In genomic region chr2:46922606-46923005, GRCh38 we compare ENCODE assay signal across 26 cellular contexts. TPM values are rescaled to one million over a fixed set of nuclear protein-coding genes. Genes with fewer than 3 reads are reported as not detected.
DNase-seq lines count a peak whose midpoint lies in the region; ATAC-seq, FAIRE-seq and TF ChIP-seq lines count a peak whose summit lies in the region.
"Had no signal": no experiment of that assay in that cellular context is flagged by ENCODE, and none has a peak within 500 bp of the region (broad histone marks: within the 10 kb centered on the region; RNA-seq: fewer than 3 reads in every experiment).

No MANE protein-coding gene starts in this region.

- H3K4me2 ChIP-seq in PC-9 (peak overlapping the region; percentile 57), endothelial cell of umbilical vein (ENCODE audit: insufficient read depth, low read length) (peak overlapping the region; percentile 26), SK-N-SH (no peak overlapping the region)
- H3K4me2 ChIP-seq: BLaER1, neural progenitor cell had no signal

- no TSS peak for BruUV-seq in PC-9 (replicated peaks; lab: Mats Ljungman, UMichigan)
- BruUV-seq in endothelial cell of umbilical vein (replicated peaks; lab: Mats Ljungman, UMichigan): no TSS peak

- H4K20me1 ChIP-seq in PC-9 (ENCODE audit: insufficient read depth) (no peaks in the 10 kb centered on the region), endothelial cell of umbilical vein (replicated peaks; ENCODE audit: control insufficient read depth, extremely low read depth, insufficient read depth, low read length) (no peaks in the 10 kb centered on the region), SK-N-SH (ENCODE audit: insufficient read depth) (no peaks in the 10 kb centered on the region)
- H4K20me1 ChIP-seq: BLaER1 had no signal

- H3K36me3 Mint-ChIP-seq in CD8-positive, alpha-beta T cell: peaks cover 8% of the 10 kb centered on the region

- H2AFZ ChIP-seq in ACC112 (ENCODE audit: low read length, unreplicated experiment) (no peak overlapping the region), PC-9 (no peak overlapping the region), endothelial cell of umbilical vein (ENCODE audit: low read depth, low read length) (no peak overlapping the region), SK-N-SH (ENCODE audit: low read depth) (no peak overlapping the region)
- H2AFZ ChIP-seq: neural progenitor cell had no signal

- intact Hi-C loops in CD8-positive, alpha-beta T cell (cut with DNase I, micrococcal nuclease): no loop called here
- intact Hi-C loops in PC-9 (cut with micrococcal nuclease; ENCODE audit: unreplicated experiment): no loop called here
- intact Hi-C loops in endothelial cell of umbilical vein (cut with micrococcal nuclease): loop anchor here (2.0 kb wide), 1 partner anchor 42 kb away; no protein-coding TSS in a partner anchor

- TF ChIP-seq CTCF in CD8-positive, alpha-beta T cell (IDR thresholded peaks at IDR 0.05): no peak
- TF ChIP-seq CTCF in PC-9 (conservative IDR thresholded peaks at IDR 0.05): no peak
- TF ChIP-seq CTCF in endothelial cell of umbilical vein (IDR thresholded peaks at IDR 0.05; ENCODE audit: extremely low read depth in 1 of 2, insufficient read depth in 1 of 2, low read depth in 1 of 2, low read length in 2 of 2): no peak
- TF ChIP-seq CTCF in SK-N-SH (IDR thresholded peaks at IDR 0.05): no peak

- peak overlapping the region; percentile 73 for H3K27ac Mint-ChIP-seq in CD8-positive, alpha-beta T cell
- H3K27ac Mint-ChIP-seq: neural progenitor cell; stimulated activated naive CD8-positive, alpha-beta T cell treated with anti-CD3 and anti-CD28 coated beads, Interleukin-15, Interleukin-2, amounts not matched to agents 100 ng/mL and 50 ng/mL, for 24 hours had no signal

- H3K9me1 ChIP-seq in endothelial cell of umbilical vein (replicated peaks; ENCODE audit: control insufficient read depth, extremely low read depth, insufficient read depth, low read length): no peaks in the 10 kb centered on the region

- no peak for ATAC-seq in CD8-positive, alpha-beta T cell
- ATAC-seq: body of pancreas, left ventricle myocardium superior had no signal

- DNase-seq in CD8-positive, alpha-beta T cell: no peak
- DNase-seq in PC-9 (no peak), endothelial cell of umbilical vein (ENCODE audit: low read depth, low spot score) (no peak), SK-N-SH (no peak), NCI-H510A treated with DMSO at 0.1 percent for 48 hours (lab: John Stamatoyannopoulos, UW) (no peak)
- DNase-seq in stimulated activated CD8-positive, alpha-beta memory T cell treated with anti-CD3 and anti-CD28 coated beads, Interleukin-4, amount 100 ng/mL, for 48 hours: no peak
- DNase-seq: activated CD4-positive, alpha-beta T cell treated with anti-CD3 and anti-CD28 coated beads for 1 hour; activated gamma-delta T cell; adrenal gland; body of pancreas; DMS53; kidney; left ventricle myocardium superior; mesendoderm; NCI-H1092; NCI-H1694; NCI-H446 treated with DMSO at 0.1 percent for 48 hours had no signal

- H3K4me3 ChIP-seq in ACC112 (ENCODE audit: low read depth, low read length) (no peak overlapping the region), PC-9 (no peak overlapping the region), endothelial cell of umbilical vein (replicated peaks in 1 of 3; ENCODE audit: insufficient read depth in 1 of 3, low read depth in 1 of 3, low read length in 3 of 3) (no peak overlapping the region), SK-N-SH (ENCODE audit: low read depth in 2 of 2, low read length in 1 of 2) (no peak overlapping the region)
- no peak overlapping the region for H3K4me3 ChIP-seq in CD8-positive, alpha-beta T cell (ENCODE audit: low read depth, low read length)
- H3K4me3 ChIP-seq: adrenal gland, BLaER1, body of pancreas, neural progenitor cell, right atrium auricular region, thoracic aorta had no signal

- H3K9ac ChIP-seq in endothelial cell of umbilical vein (replicated peaks; ENCODE audit: extremely low read depth, insufficient read depth, low read length): no peak overlapping the region
- no peak overlapping the region for H3K9ac ChIP-seq in SK-N-SH
- H3K9ac ChIP-seq: BLaER1, neural progenitor cell had no signal

- 92% methylated on average over 4 of the region's 4 CpGs for WGBS in SK-N-SH (ENCODE audit: low lambda C conversion rate)

- H3F3A ChIP-seq in PC-9 (ENCODE audit: insufficient read depth, low read depth) (peaks cover 40% of the 10 kb centered on the region), SK-N-SH (replicated peaks; ENCODE audit: insufficient read depth) (no peaks in the 10 kb centered on the region)

- TF ChIP-seq EP300 in SK-N-SH (IDR thresholded peaks at IDR 0.05; ENCODE audit: borderline replicate concordance in 1 of 2, low read depth in 1 of 2, low read length in 1 of 2): no peak

- POLR2A ChIA-PET in CD8-positive, alpha-beta T cell (lab: Charles Lee): no interaction called here
- POLR2A ChIA-PET in PC-9 (lab: Charles Lee; ENCODE audit: unreplicated experiment): interaction anchor here (0.6 to 0.9 kb wide), 2 partner anchors 9 to 117 kb away, joined by 3 to 6 read pairs; no protein-coding TSS in a partner anchor
- POLR2A ChIA-PET in endothelial cell of umbilical vein (lab: Charles Lee): interaction anchor here (0.6 kb wide), 1 partner anchor 67 kb away, joined by 3 read pairs; no protein-coding TSS in a partner anchor
- POLR2A ChIA-PET in SK-N-SH (lab: Yijun Ruan, JAX): no interaction called here

- H3K79me2 ChIP-seq in ACC112 (ENCODE audit: control insufficient read depth, insufficient read depth, low read length, unreplicated experiment): peaks cover 16% of the 10 kb centered on the region
- H3K79me2 ChIP-seq in PC-9 (ENCODE audit: low read depth): peaks cover 54% of the 10 kb centered on the region
- no peaks in the 10 kb centered on the region for H3K79me2 ChIP-seq in endothelial cell of umbilical vein (ENCODE audit: control insufficient read depth, insufficient read depth, low read length)
- peaks cover 4% of the 10 kb centered on the region for H3K79me2 ChIP-seq in SK-N-SH (ENCODE audit: insufficient read depth)

- H3K27me3 ChIP-seq in ACC112 (ENCODE audit: insufficient read depth, low read length): no peaks in the 10 kb centered on the region
- H3K27me3 ChIP-seq in CD8-positive, alpha-beta T cell (ENCODE audit: insufficient read depth, low read length): no peaks in the 10 kb centered on the region
- no peaks in the 10 kb centered on the region for H3K27me3 ChIP-seq in PC-9 (ENCODE audit: insufficient read depth, low read depth)
- H3K27me3 ChIP-seq in endothelial cell of umbilical vein (ENCODE audit: control insufficient read depth in 2 of 2, insufficient read depth in 2 of 2, low read length in 2 of 2): no peaks in the 10 kb centered on the region
- H3K27me3 ChIP-seq in SK-N-SH (ENCODE audit: insufficient read depth): no peaks in the 10 kb centered on the region
- H3K27me3 ChIP-seq: adrenal gland, BLaER1, body of pancreas, neural progenitor cell, right atrium auricular region had no signal

- H3K4me1 ChIP-seq in ACC112 (ENCODE audit: control insufficient read depth, insufficient read depth, low read length, unreplicated experiment): peaks cover 43% of the 10 kb centered on the region
- peaks cover 36% of the 10 kb centered on the region for H3K4me1 ChIP-seq in CD8-positive, alpha-beta T cell (ENCODE audit: insufficient read depth, low read length)
- peaks cover 72% of the 10 kb centered on the region for H3K4me1 ChIP-seq in PC-9 (replicated peaks; ENCODE audit: insufficient read depth)
- peaks cover 23% of the 10 kb centered on the region for H3K4me1 ChIP-seq in endothelial cell of umbilical vein (ENCODE audit: control insufficient read depth, extremely low read depth, insufficient read depth, low read length)
- H3K4me1 ChIP-seq in SK-N-SH (ENCODE audit: control insufficient read depth in 1 of 2, insufficient read depth in 2 of 2, low read depth in 1 of 2, low read length in 1 of 2): peaks cover 0 to 7% of the 10 kb centered on the region in 2 experiments; a peak in 1 of 4 replicates
- H3K4me1 ChIP-seq: neural progenitor cell, right atrium auricular region had no signal

- peaks cover 41% of the 10 kb centered on the region for H3K4me1 Mint-ChIP-seq in CD8-positive, alpha-beta T cell (ENCODE audit: low read depth)

- no peak for TF ChIP-seq POLR2A in endothelial cell of umbilical vein (IDR thresholded peaks at IDR 0.05; ENCODE audit: low read depth, low read length)

- CTCF ChIA-PET in CD8-positive, alpha-beta T cell (lab: Charles Lee): interaction anchor here (1.0 to 1.4 kb wide), 2 partner anchors 22 to 33 kb away, joined by 3 read pairs; no protein-coding TSS in a partner anchor
- CTCF ChIA-PET in PC-9 (lab: Charles Lee) (interaction anchor here (0.6 kb wide), 1 partner anchor 517 kb away, joined by 4 read pairs; no protein-coding TSS in a partner anchor), endothelial cell of umbilical vein (lab: Charles Lee) (interaction anchor here (1.0 to 6.1 kb wide), 6 partner anchors 13 to 466 kb away, joined by 3 to 71 read pairs (median 4); no protein-coding TSS in a partner anchor), SK-N-SH (lab: Yijun Ruan, JAX) (interaction anchor here (0.6 to 12.2 kb wide), 5 partner anchors 11 to 903 kb away, joined by 3 to 107 read pairs (median 4); no protein-coding TSS in a partner anchor)

- peak overlapping the region; percentile 35 for H3K4me3 Mint-ChIP-seq in CD8-positive, alpha-beta T cell
- H3K4me3 Mint-ChIP-seq: IgD-negative memory B cell; neural progenitor cell; stimulated activated naive CD8-positive, alpha-beta T cell treated with anti-CD3 and anti-CD28 coated beads, Interleukin-15, Interleukin-2, amounts not matched to agents 100 ng/mL and 50 ng/mL, for 24 hours had no signal

- no peaks in the 10 kb centered on the region for H3K27me3 Mint-ChIP-seq in CD8-positive, alpha-beta T cell (ENCODE audit: low read depth)
- H3K27me3 Mint-ChIP-seq: IgD-negative memory B cell; stimulated activated naive CD8-positive, alpha-beta T cell treated with anti-CD3 and anti-CD28 coated beads, Interleukin-15, Interleukin-2, amounts not matched to agents 100 ng/mL and 50 ng/mL, for 24 hours had no signal

- FAIRE-seq in endothelial cell of umbilical vein (lab: Jason Lieb, UNC): no peak
- FAIRE-seq: frontal cortex, kidney, small intestine had no signal

- H3K27ac ChIP-seq in ACC112 (ENCODE audit: low read depth, low read length) (peak overlapping the region; percentile 68), PC-9 (peak overlapping the region; percentile 90), endothelial cell of umbilical vein (ENCODE audit: insufficient read depth, low read depth, low read length) (no peak overlapping the region), SK-N-SH (ENCODE audit: low read depth in 2 of 2, low read length in 1 of 2) (peak overlapping the region in 1 of 2 experiments; percentile 25; a peak in 1 of 4 replicates)
- no peak overlapping the region for H3K27ac ChIP-seq in CD8-positive, alpha-beta T cell (ENCODE audit: low read depth, low read length)
- H3K27ac ChIP-seq: adrenal gland, BLaER1, body of pancreas, neural progenitor cell, right atrium auricular region, thoracic aorta had no signal

- H3K9me2 ChIP-seq in PC-9 (ENCODE audit: insufficient read depth) (no peaks in the 10 kb centered on the region), SK-N-SH (no peaks in the 10 kb centered on the region)

- TF ChIP-seq RAD21 in SK-N-SH (IDR thresholded peaks at IDR 0.05; ENCODE audit: low read length): no peak

- H3K9me3 ChIP-seq in CD8-positive, alpha-beta T cell (ENCODE audit: low read length): no peaks in the 10 kb centered on the region
- H3K9me3 ChIP-seq in PC-9 (ENCODE audit: insufficient read depth, low read depth): peaks cover 7% of the 10 kb centered on the region
- no peaks in the 10 kb centered on the region for H3K9me3 ChIP-seq in endothelial cell of umbilical vein (replicated peaks; ENCODE audit: control insufficient read depth, insufficient read depth, low read length)
- peaks cover 17% of the 10 kb centered on the region for H3K9me3 ChIP-seq in SK-N-SH
- H3K9me3 ChIP-seq: body of pancreas had no signal

- dilution Hi-C loops in endothelial cell of umbilical vein (cut with MboI; ENCODE audit: extremely low pct_ligation_motif_present, low sequenced_read_pairs): no loop called here

- H3K9me3 Mint-ChIP-seq in CD8-positive, alpha-beta T cell: peaks cover 10% of the 10 kb centered on the region

- H3K36me3 ChIP-seq in ACC112 (ENCODE audit: insufficient read depth, low read length) (peaks cover 12% of the 10 kb centered on the region; the same call in 1 of the 2 replicates), PC-9 (ENCODE audit: low read depth) (0 out of 2 replicates have a peak, but pooled peaks cover 6% of the 10 kb centered on the region), endothelial cell of umbilical vein (ENCODE audit: control insufficient read depth in 2 of 2, extremely low read depth in 1 of 2, insufficient read depth in 2 of 2, low read length in 2 of 2) (no peaks in the 10 kb centered on the region), SK-N-SH (replicated peaks in 1 of 2; ENCODE audit: control insufficient read depth in 1 of 2, insufficient read depth in 2 of 2, low read length in 1 of 2) (peaks cover 0 to 8% of the 10 kb centered on the region in 2 experiments)
- no peaks in the 10 kb centered on the region for H3K36me3 ChIP-seq in CD8-positive, alpha-beta T cell (ENCODE audit: insufficient read depth, low read length)
- H3K36me3 ChIP-seq: adrenal gland, neural progenitor cell, right atrium auricular region, thoracic aorta had no signal

RNA-seq across cellular contexts. Expression of gene MCFD2, which starts 7.0 kb away (rescaled TPM):
- 10 to 100 TPM; 35.5 to 40.3 TPM for total RNA-seq in CD8-positive, alpha-beta T cell
- total RNA-seq in PC-9 (2021): 127 and 163 TPM in 2 replicates
- total RNA-seq in endothelial cell of umbilical vein: 138 and 141 TPM in 2 replicates
- polyA plus RNA-seq in endothelial cell of umbilical vein: 70.7 and 74.8 TPM in 2 replicates
- polyA plus RNA-seq in endothelial cell of umbilical vein (2011; cell fraction: cytosol; rRNA removed): 80.5 and 82.9 TPM in 2 replicates
- polyA plus RNA-seq in endothelial cell of umbilical vein (2011; cell fraction: nucleus; rRNA removed): 41.9 and 57.1 TPM in 2 replicates
- polyA plus RNA-seq in endothelial cell of umbilical vein (2012): 127 and 230 TPM in 2 replicates
- polyA minus RNA-seq in endothelial cell of umbilical vein: 116 and 130 TPM in 2 replicates
- 46.8 TPM for polyA minus RNA-seq in endothelial cell of umbilical vein (2011; cell fraction: cytosol; rRNA and poly(A)+ RNA removed)
- polyA minus RNA-seq in endothelial cell of umbilical vein (2011; cell fraction: nucleus; rRNA and poly(A)+ RNA removed): 43.1 and 55.2 TPM in 2 replicates
- 88.2 and 123 TPM in 2 replicates for polyA plus RNA-seq in SK-N-SH (2012; rRNA removed)
- 123 and 126 TPM in 2 replicates for polyA plus RNA-seq in SK-N-SH (2012; cell fraction: cytosol; rRNA removed)
- 41.1 and 69.7 TPM in 2 replicates for polyA plus RNA-seq in SK-N-SH (2012; cell fraction: nucleus; rRNA removed)

RNA-seq across cellular contexts. Expression of gene TTC7A, which starts 18.4 kb away (rescaled TPM):
- total RNA-seq in CD8-positive, alpha-beta T cell: 10 to 100 TPM; 53.7 to 53.8 TPM
- total RNA-seq in PC-9 (2021) (66.8 and 80.9 TPM in 2 replicates), endothelial cell of umbilical vein (11.9 and 13.6 TPM in 2 replicates)
- polyA plus RNA-seq in endothelial cell of umbilical vein (8.0 and 8.2 TPM in 2 replicates), SK-N-SH (2012; rRNA removed) (9.3 and 12.8 TPM in 2 replicates)
- polyA plus RNA-seq in endothelial cell of umbilical vein (2011; cell fraction: cytosol; rRNA removed): 6.2 and 7.0 TPM in 2 replicates
- polyA plus RNA-seq in endothelial cell of umbilical vein (2011; cell fraction: nucleus; rRNA removed): 43.6 and 46.2 TPM in 2 replicates
- 8.0 and 11.1 TPM in 2 replicates for polyA plus RNA-seq in endothelial cell of umbilical vein (2012)
- polyA minus RNA-seq in endothelial cell of umbilical vein: 8.2 and 13.2 TPM in 2 replicates
- 12.2 TPM for polyA minus RNA-seq in endothelial cell of umbilical vein (2011; cell fraction: cytosol; rRNA and poly(A)+ RNA removed)
- 14.2 and 15.9 TPM in 2 replicates for polyA minus RNA-seq in endothelial cell of umbilical vein (2011; cell fraction: nucleus; rRNA and poly(A)+ RNA removed)
- polyA plus RNA-seq in SK-N-SH (2012; cell fraction: cytosol; rRNA removed): 5.3 and 7.9 TPM in 2 replicates
- 45.7 and 49.6 TPM in 2 replicates for polyA plus RNA-seq in SK-N-SH (2012; cell fraction: nucleus; rRNA removed)

Comparison
In these comparisons a context has a peak if more than half of its experiments do, and no peak if none do; other contexts are left out.
1. H3K27ac ChIP-seq: peak in ACC112 (single experiment) and PC-9 (single experiment); none in CD8-positive, alpha-beta T cell (single experiment) and endothelial cell of umbilical vein (single experiment).
2. POLR2A ChIA-PET loops: an anchor here in PC-9 (0.6 to 0.9 kb wide) and endothelial cell of umbilical vein (0.6 kb wide); none called in CD8-positive, alpha-beta T cell and SK-N-SH.